14 cellular contexts compared by ENCODE assay signal in genomic region chr1:27513958-27514357, GRCh38. TPM values are rescaled to one million over a fixed set of nuclear protein-coding genes. Genes with fewer than 3 reads are reported as not detected.
DNase-seq lines count a peak whose midpoint lies in the region; ATAC-seq and TF ChIP-seq lines count a peak whose summit lies in the region.
"Had no signal": no experiment of that assay in that cellular context is flagged by ENCODE, and none has a peak within 500 bp of the region (broad histone marks: within the 10 kb centered on the region; RNA-seq: fewer than 3 reads in every experiment).

No MANE protein-coding gene starts in this region.

- peaks cover 4% of the 10 kb centered on the region; the same call in 1 of the 2 replicates for H3K4me1 ChIP-seq in GM23338 (ENCODE audit: insufficient read depth)
- H3K4me1 ChIP-seq in right atrium auricular region, result peaks cover 0 to 53% of the 10 kb centered on the region in 2 donors
- peaks cover 0 to 6% (median 0%) of the 10 kb centered on the region in 4 donors for H3K4me1 ChIP-seq in sigmoid colon

- no peaks in the 10 kb centered on the region for H3K9me2 ChIP-seq in GM23338 (ENCODE audit: insufficient read depth)

- H3K27me3 ChIP-seq in GM23338 (ENCODE audit: insufficient read depth) (no peaks in the 10 kb centered on the region), right atrium auricular region (no peaks in the 10 kb centered on the region), sigmoid colon (no peaks in the 10 kb centered on the region)
- H3K27me3 ChIP-seq: dorsolateral prefrontal cortex had no signal

- TF ChIP-seq CTCF in GM23338 (conservative IDR thresholded peaks at IDR 0.05; ENCODE audit: low read depth in 2 of 2) (no peak), right atrium auricular region (IDR thresholded peaks at IDR 0.05) (no peak), sigmoid colon (IDR thresholded peaks at IDR 0.05) (no peak)

- no peaks in the 10 kb centered on the region for H3K9me3 ChIP-seq in right atrium auricular region
- no peaks in the 10 kb centered on the region for H3K9me3 ChIP-seq in sigmoid colon

- no peaks in the 10 kb centered on the region for H3K79me2 ChIP-seq in GM23338 (replicated peaks; ENCODE audit: insufficient read depth)

- peaks cover 18% of the 10 kb centered on the region for H3K4me1 Mint-ChIP-seq in GM23338
- H3K4me1 Mint-ChIP-seq in stimulated activated effector memory CD8-positive, alpha-beta T cell treated with anti-CD3 and anti-CD28 coated beads, Interleukin-12 subunit alpha, Interleukin-12 subunit beta, amount 100 ng/mL, for 72 hours, result no peaks in the 10 kb centered on the region

- no peaks in the 10 kb centered on the region for H4K20me1 ChIP-seq in GM23338 (replicated peaks; ENCODE audit: insufficient read depth)

- 48 to 75% methylated on average over 7 of the region's 7 CpGs for WGBS in sigmoid colon, 2 donors

- intact Hi-C loops in sigmoid colon (cut with DNase I), result no loop called here

- no peak overlapping the region for H3K4me2 ChIP-seq in GM23338

- H3K4me3 ChIP-seq in GM23338 (no peak overlapping the region), right atrium auricular region (no peak overlapping the region), sigmoid colon (no peak overlapping the region)
- H3K4me3 ChIP-seq: dorsolateral prefrontal cortex had no signal

- H2AFZ ChIP-seq in GM23338, result peak overlapping the region; percentile 74

- H3K9me3 Mint-ChIP-seq in GM23338, result no peaks in the 10 kb centered on the region
- no peaks in the 10 kb centered on the region for H3K9me3 Mint-ChIP-seq in stimulated activated effector memory CD8-positive, alpha-beta T cell treated with anti-CD3 and anti-CD28 coated beads, Interleukin-12 subunit alpha, Interleukin-12 subunit beta, amount 100 ng/mL, for 72 hours
- H3K9me3 Mint-ChIP-seq: CD4-positive, CD25-positive, alpha-beta regulatory T cell had no signal

- H3K36me3 Mint-ChIP-seq in GM23338 (ENCODE audit: low read depth), result no peaks in the 10 kb centered on the region
- no peaks in the 10 kb centered on the region for H3K36me3 Mint-ChIP-seq in stimulated activated effector memory CD8-positive, alpha-beta T cell treated with anti-CD3 and anti-CD28 coated beads, Interleukin-12 subunit alpha, Interleukin-12 subunit beta, amount 100 ng/mL, for 72 hours
- H3K36me3 Mint-ChIP-seq: CD4-positive, CD25-positive, alpha-beta regulatory T cell had no signal

- ATAC-seq in GM23338, result no peak; the same call in 1 of the 3 replicates
- ATAC-seq in stimulated activated effector memory CD8-positive, alpha-beta T cell treated with anti-CD3 and anti-CD28 coated beads, Interleukin-12 subunit alpha, Interleukin-12 subunit beta, amount 100 ng/mL, for 72 hours, result no peak

- H3K36me3 ChIP-seq in GM23338 (ENCODE audit: insufficient read depth) (no peaks in the 10 kb centered on the region), right atrium auricular region (no peaks in the 10 kb centered on the region), sigmoid colon (no peaks in the 10 kb centered on the region)

- H3K27ac Mint-ChIP-seq in GM23338, result no peak overlapping the region
- peak overlapping the region; percentile 65 for H3K27ac Mint-ChIP-seq in stimulated activated effector memory CD8-positive, alpha-beta T cell treated with anti-CD3 and anti-CD28 coated beads, Interleukin-12 subunit alpha, Interleukin-12 subunit beta, amount 100 ng/mL, for 72 hours
- H3K27ac Mint-ChIP-seq: CD4-positive, CD25-positive, alpha-beta regulatory T cell; progenitor cell of endocrine pancreas had no signal

- no peaks in the 10 kb centered on the region for H3F3A ChIP-seq in GM23338 (replicated peaks; ENCODE audit: low read depth)

- DNase-seq in GM23338 (ENCODE audit: low spot score), result no peak
- DNase-seq in UCSD-AML1 (lab: John Stamatoyannopoulos, UW; ENCODE audit: unreplicated experiment), result peak; percentile 62
- no peak for DNase-seq in right atrium auricular region (ENCODE audit: low spot score)
- DNase-seq in stimulated activated effector memory CD8-positive, alpha-beta T cell treated with anti-CD3 and anti-CD28 coated beads, Interleukin-12 subunit alpha, Interleukin-12 subunit beta, amount 100 ng/mL, for 72 hours (ENCODE audit: low spot score in 2 of 2), result no peak
- no peak for DNase-seq in stimulated activated CD4-positive, alpha-beta T cell treated with anti-CD3 and anti-CD28 coated beads, Interleukin-4, amount 100 ng/mL, for 24 hours
- no peak for DNase-seq in NCI-H345 treated with DMSO at 0.1 percent for 48 hours (lab: John Stamatoyannopoulos, UW; ENCODE audit: unreplicated experiment)
- DNase-seq in erythroblast (lab: John Stamatoyannopoulos, UW), result no peak
- DNase-seq in sigmoid colon, result no peak
- DNase-seq: activated CD4-positive, CD25-positive, alpha-beta regulatory T cell treated with anti-CD3 and anti-CD28 coated beads, Interleukin-2, amount 50 U/mL, for 72 hours; CD4-positive, CD25-positive, alpha-beta regulatory T cell; dorsolateral prefrontal cortex; foreskin fibroblast; NCI-H2107 had no signal

- peaks cover 6% of the 10 kb centered on the region for H3K27me3 Mint-ChIP-seq in GM23338 (ENCODE audit: insufficient read depth, low read depth, poor library complexity)
- H3K27me3 Mint-ChIP-seq: CD4-positive, CD25-positive, alpha-beta regulatory T cell; progenitor cell of endocrine pancreas had no signal

- H3K27ac ChIP-seq in GM23338 (ENCODE audit: low read depth), result no peak overlapping the region
- peak overlapping the region; percentile 51 to 62 for H3K27ac ChIP-seq in right atrium auricular region
- H3K27ac ChIP-seq in sigmoid colon, result no peak overlapping the region

- no peak for TF ChIP-seq EP300 in sigmoid colon (IDR thresholded peaks at IDR 0.05)

- H3K4me3 Mint-ChIP-seq in GM23338, result no peak overlapping the region
- no peak overlapping the region for H3K4me3 Mint-ChIP-seq in stimulated activated effector memory CD8-positive, alpha-beta T cell treated with anti-CD3 and anti-CD28 coated beads, Interleukin-12 subunit alpha, Interleukin-12 subunit beta, amount 100 ng/mL, for 72 hours
- H3K4me3 Mint-ChIP-seq: CD4-positive, CD25-positive, alpha-beta regulatory T cell had no signal

- TF ChIP-seq POLR2A in erythroblast (IDR thresholded peaks at IDR 0.05; ENCODE audit: low read length) (no peak), sigmoid colon (IDR thresholded peaks at IDR 0.05) (no peak)

TF ChIP-seq in GM23338, 12 proteins besides CTCF, POLR2A, EP300 and RAD21:
- TF ChIP-seq EZH2phosphoT487 (IDR thresholded peaks at IDR 0.05; ENCODE audit: unreplicated experiment), result no peak

RNA-seq across cellular contexts. Expression of gene WASF2, which starts 24.0 kb away (rescaled TPM):
- 37.2 and 40.9 TPM in 2 replicates for total RNA-seq in GM23338 (2014; rRNA removed; shearing (Covaris generic))
- 89.5 and 95.6 TPM in 2 replicates for polyA plus RNA-seq in GM23338 (2016; fragmentation: Nextera tagmentation; extraction: Ambion mirVana)
- total RNA-seq in right atrium auricular region, result 10 to 100 TPM; 20.7 to 49.0 TPM
- total RNA-seq in sigmoid colon, result 10 to 100 TPM; 43.9 to 63.2 (median 59.9) TPM
- 10 to 100 TPM; 30.0 to 69.6 (median 30.5) TPM for polyA plus RNA-seq in sigmoid colon

Comparison
In these comparisons a context has a peak if more than half of its experiments do, and no peak if none do; other contexts are left out.
1. H3K27ac ChIP-seq: peak in right atrium auricular region (2 of 2); none in GM23338 (single experiment) and sigmoid colon (0 of 4).